ENCODE assay signal across 1 cellular context in genomic region chr1:215005656-215006335, GRCh38.
TF ChIP-seq lines count a peak whose summit lies in the region.

No MANE protein-coding gene starts in this region.

TF ChIP-seq in WTC11, 78 proteins besides CTCF, POLR2A, EP300 and RAD21 (continued from another document):
- TF ChIP-seq ARID4B (CRISPR knock-in tag; IDR thresholded peaks at IDR 0.05; ENCODE audit: borderline replicate concordance) (no peak), CDX4 (CRISPR knock-in tag; IDR thresholded peaks at IDR 0.05; ENCODE audit: borderline replicate concordance) (no peak), NR3C1 (CRISPR knock-in tag; conservative IDR thresholded peaks at IDR 0.05; ENCODE audit: low read depth) (no peak), FOXP1 (CRISPR knock-in tag; IDR thresholded peaks at IDR 0.05; ENCODE audit: borderline replicate concordance) (no peak), MXD4 (CRISPR knock-in tag; IDR thresholded peaks at IDR 0.05; ENCODE audit: borderline replicate concordance) (no peak), SMAD3 (CRISPR knock-in tag; IDR thresholded peaks at IDR 0.05; ENCODE audit: borderline replicate concordance) (no peak), ZNF423 (CRISPR knock-in tag; IDR thresholded peaks at IDR 0.05) (no peak), ZNF317 (CRISPR knock-in tag; IDR thresholded peaks at IDR 0.05; ENCODE audit: borderline replicate concordance, low read depth) (no peak), ZNF425 (CRISPR knock-in tag; conservative IDR thresholded peaks at IDR 0.05) (no peak), ZSCAN18 (CRISPR knock-in tag; IDR thresholded peaks at IDR 0.05) (no peak), TCF7 (CRISPR knock-in tag; IDR thresholded peaks at IDR 0.05; ENCODE audit: low read depth) (no peak), MYBL2 (CRISPR knock-in tag; IDR thresholded peaks at IDR 0.05) (no peak), AFF4 (CRISPR knock-in tag; IDR thresholded peaks at IDR 0.05; ENCODE audit: borderline replicate concordance) (no peak), HMGXB4 (CRISPR knock-in tag; IDR thresholded peaks at IDR 0.05) (no peak), MLX (CRISPR knock-in tag; IDR thresholded peaks at IDR 0.05) (no peak)
